Comparison of ENCODE assay signal across 1 cellular context in genomic region chr5:176535655-176536131, GRCh38.
TF ChIP-seq lines count a peak whose summit lies in the region.

No MANE protein-coding gene starts in this region.

TF ChIP-seq in HEK293, 187 proteins besides CTCF, POLR2A, EP300 and RAD21 (continued from another document):
- no peak for TF ChIP-seq SP7 (tag by site-specific recombination; IDR thresholded peaks at IDR 0.05)
